Comparison of ENCODE assay signal across 8 cellular contexts in genomic region chr17:39002991-39003715, GRCh38. TPM values are rescaled to one million over a fixed set of nuclear protein-coding genes. Genes with fewer than 3 reads are reported as not detected.
DNase-seq lines count a peak whose midpoint lies in the region; ATAC-seq and TF ChIP-seq lines count a peak whose summit lies in the region.

No MANE protein-coding gene starts in this region.

- DNase-seq in IMR-90 = no peak
- DNase-seq in activated T-helper 2 cell treated with anti-CD3 and anti-CD28 coated beads, Interferon-gamma antibody, Interleukin-2, Interleukin-4, amounts not matched to agents 10 μg/mL and 5 μg/mL and 100 μg/mL, durations not matched to agents 14 hours and 24 hours and 36 hours (ENCODE audit: low spot score) = peak; percentile 28
- peak; percentile 89 for DNase-seq in Right ventricle myocardium inferior (ENCODE audit: missing footprints)
- peak; percentile 24 to 30 for DNase-seq in stimulated activated CD4-positive, alpha-beta T cell treated with anti-CD3 and anti-CD28 coated beads, Interleukin-12 subunit alpha, Interleukin-12 subunit beta, amount 100 ng/mL, for 24 hours (ENCODE audit: low read depth in 2 of 2)
- no peak for DNase-seq in HEK293T (ENCODE audit: extremely low spot score)
- no peak for DNase-seq in HuH-7 (ENCODE audit: low spot score)

- no peak overlapping the region; a peak in 1 of 4 replicates for H4K8ac ChIP-seq in IMR-90 (ENCODE audit: low read depth in 2 of 2, low read length in 2 of 2)

- CTCF ChIA-PET in IMR-90 (lab: Yijun Ruan, JAX) = no interaction called here
- CTCF ChIA-PET in HEK293T (lab: Yijun Ruan, JAX) = no interaction called here

- dilution Hi-C loops in IMR-90 (cut with HindIII; ENCODE audit: low sequenced_read_pairs, unreplicated experiment) = no loop called here

- no peak overlapping the region for H3K14ac ChIP-seq in IMR-90 (replicated peaks; ENCODE audit: low read depth, low read length)

- in situ Hi-C loops in IMR-90 (cut with MboI; ENCODE audit: low sequenced_read_pairs) = no loop called here

- no peaks in the 10 kb centered on the region for H3K36me3 ChIP-seq in IMR-90 (ENCODE audit: control insufficient read depth, insufficient read depth, low read length)

- peak overlapping the region; percentile 75 for H2AFZ ChIP-seq in IMR-90 (replicated peaks; ENCODE audit: low read length, poor library complexity)

- no peak overlapping the region for H2AK9ac ChIP-seq in IMR-90 (replicated peaks; ENCODE audit: low read depth, low read length, poor library complexity)

- H3K4me3 Mint-ChIP-seq in activated T-helper 2 cell treated with anti-CD3 and anti-CD28 coated beads, Interferon-gamma antibody, Interleukin-2, Interleukin-4, amounts not matched to agents 10 μg/mL and 5 μg/mL and 100 μg/mL, durations not matched to agents 14 hours and 24 hours and 36 hours (ENCODE audit: low read depth) = peak overlapping the region; percentile 24

- no TSS peak for BruUV-seq in IMR-90 (replicated peaks; lab: Mats Ljungman, UMichigan)

- H3K9ac ChIP-seq in IMR-90 (ENCODE audit: low read depth, low read length) = no peak overlapping the region

- H2AK5ac ChIP-seq in IMR-90 (ENCODE audit: low read depth, low read length) = no peak overlapping the region

- TF ChIP-seq POLR2A in IMR-90 (IDR thresholded peaks at IDR 0.05; ENCODE audit: low read depth, low read length) (no peak), GM18505 (IDR thresholded peaks at IDR 0.05; ENCODE audit: borderline replicate concordance, extremely low read depth, insufficient read depth, insufficient read length) (no peak)

- H3K9me1 ChIP-seq in IMR-90 (ENCODE audit: insufficient read depth, low read length) = no peaks in the 10 kb centered on the region

- 0 out of 2 replicates have a peak overlapping the region, but pooled peaks have one; percentile 23 for H3K18ac ChIP-seq in IMR-90 (ENCODE audit: low read depth, low read length)

- H3K27me3 ChIP-seq in IMR-90 (ENCODE audit: control insufficient read depth, insufficient read depth, low read length) = peaks cover 12% of the 10 kb centered on the region

- 55% methylated on average over 15 of the region's 16 CpGs; no CpG with 5 or more reads in 1 of the 2 experiments for WGBS in IMR-90 (ENCODE audit: extremely low coverage in 2 of 2, insufficient read length in 1 of 2), 2 experiments

- ATAC-seq in IMR-90 (ENCODE audit: low read depth) = no peak
- ATAC-seq in Right ventricle myocardium inferior = peak; percentile 90
- no peak for ATAC-seq in GM18505 (IDR thresholded peaks at IDR 0.05; ENCODE audit: unreplicated experiment)
- ATAC-seq in SK-N-SH treated with all-trans-retinoic acid at 6 μM for 48 hours = no peak

- peaks cover 6% of the 10 kb centered on the region for H3K4me1 ChIP-seq in IMR-90 (ENCODE audit: control insufficient read depth, insufficient read depth, low read length)

- H3K4me2 ChIP-seq in IMR-90 (ENCODE audit: low read depth, low read length) = no peak overlapping the region

- H3K4ac ChIP-seq in IMR-90 (ENCODE audit: low read depth, low read length) = no peak overlapping the region

- no peak for TF ChIP-seq CTCF in IMR-90 (conservative IDR thresholded peaks at IDR 0.05; ENCODE audit: low read depth, low read length)

- H3K4me3 ChIP-seq in IMR-90 (ENCODE audit: insufficient read depth, low read depth, low read length) = no peak overlapping the region

- no peaks in the 10 kb centered on the region for H3K36me3 Mint-ChIP-seq in activated T-helper 2 cell treated with anti-CD3 and anti-CD28 coated beads, Interferon-gamma antibody, Interleukin-2, Interleukin-4, amounts not matched to agents 10 μg/mL and 5 μg/mL and 100 μg/mL, durations not matched to agents 14 hours and 24 hours and 36 hours (ENCODE audit: low read depth)

- H2BK20ac ChIP-seq in IMR-90 (ENCODE audit: low read depth, low read length) = no peak overlapping the region

- no peak for TF ChIP-seq RAD21 in IMR-90 (IDR thresholded peaks at IDR 0.05; ENCODE audit: low read length)

- peaks cover 6% of the 10 kb centered on the region for H3K27me3 Mint-ChIP-seq in activated T-helper 2 cell treated with anti-CD3 and anti-CD28 coated beads, Interferon-gamma antibody, Interleukin-2, Interleukin-4, amounts not matched to agents 10 μg/mL and 5 μg/mL and 100 μg/mL, durations not matched to agents 14 hours and 24 hours and 36 hours (ENCODE audit: low read depth)

- POLR2A ChIA-PET in IMR-90 (lab: Charles Lee; ENCODE audit: unreplicated experiment) (no interaction called here), HEK293T (lab: Yijun Ruan, JAX) (no interaction called here)

- no peak overlapping the region for H2BK5ac ChIP-seq in IMR-90 (ENCODE audit: low read depth, low read length, poor library complexity, severe bottlenecking)

- peak overlapping the region; percentile 71 for H3K27ac Mint-ChIP-seq in activated T-helper 2 cell treated with anti-CD3 and anti-CD28 coated beads, Interferon-gamma antibody, Interleukin-2, Interleukin-4, amounts not matched to agents 10 μg/mL and 5 μg/mL and 100 μg/mL, durations not matched to agents 14 hours and 24 hours and 36 hours

- H2BK15ac ChIP-seq in IMR-90 (ENCODE audit: low read depth, low read length) = no peak overlapping the region

- no peaks in the 10 kb centered on the region for H4K20me1 ChIP-seq in IMR-90 (ENCODE audit: insufficient read depth, low read length)

- no peaks in the 10 kb centered on the region for H3K79me1 ChIP-seq in IMR-90 (ENCODE audit: low read depth in 1 of 2, low read length in 2 of 2)

- H4K91ac ChIP-seq in IMR-90 (ENCODE audit: insufficient read depth, low read depth, low read length) = no peak overlapping the region

- H3K4me1 Mint-ChIP-seq in activated T-helper 2 cell treated with anti-CD3 and anti-CD28 coated beads, Interferon-gamma antibody, Interleukin-2, Interleukin-4, amounts not matched to agents 10 μg/mL and 5 μg/mL and 100 μg/mL, durations not matched to agents 14 hours and 24 hours and 36 hours (ENCODE audit: low read depth) = peaks cover 22% of the 10 kb centered on the region

- intact Hi-C loops in IMR-90 (cut with micrococcal nuclease) = loop anchor here (5.0 kb wide), 1 partner anchor 39 kb away; no protein-coding TSS in a partner anchor
- intact Hi-C loops in activated T-helper 2 cell treated with anti-CD3 and anti-CD28 coated beads, Interferon-gamma antibody, Interleukin-2, Interleukin-4, amounts not matched to agents 10 μg/mL and 5 μg/mL and 100 μg/mL, durations not matched to agents 14 hours and 24 hours and 36 hours (cut with micrococcal nuclease) = no loop called here
- intact Hi-C loops in Right ventricle myocardium inferior (cut with DNase I) = loop anchor here (5.0 kb wide), 1 partner anchor 54 kb away; no protein-coding TSS in a partner anchor

- no peak overlapping the region for H3K23ac ChIP-seq in IMR-90 (ENCODE audit: low read depth, low read length)

- H3K27ac ChIP-seq in IMR-90 (ENCODE audit: insufficient read depth, low read length) = no peak overlapping the region

- no peak overlapping the region for H3K56ac ChIP-seq in IMR-90 (ENCODE audit: extremely low read depth, insufficient read depth, low read length)

- no peak overlapping the region for H2BK120ac ChIP-seq in IMR-90 (ENCODE audit: low read depth, low read length)

- peaks cover 6% of the 10 kb centered on the region for H3K9me3 Mint-ChIP-seq in activated T-helper 2 cell treated with anti-CD3 and anti-CD28 coated beads, Interferon-gamma antibody, Interleukin-2, Interleukin-4, amounts not matched to agents 10 μg/mL and 5 μg/mL and 100 μg/mL, durations not matched to agents 14 hours and 24 hours and 36 hours

- no peaks in the 10 kb centered on the region; the same call in 1 of the 2 replicates for H3K9me3 ChIP-seq in IMR-90 (ENCODE audit: control insufficient read depth, insufficient read depth, low read length)

- no peak overlapping the region for H4K5ac ChIP-seq in IMR-90 (ENCODE audit: low read depth, low read length)

TF ChIP-seq in IMR-90, 13 proteins besides CTCF, POLR2A, EP300 and RAD21 (continues in another document):
- no peak for TF ChIP-seq MXI1 (IDR thresholded peaks at IDR 0.05; ENCODE audit: borderline replicate concordance, low read depth, low read length)
- TF ChIP-seq SMC3 (IDR thresholded peaks at IDR 0.05; ENCODE audit: low read depth, low read length) = no peak
- no peak for TF ChIP-seq CEBPB (IDR thresholded peaks at IDR 0.05; ENCODE audit: low read depth, low read length)
- no peak for TF ChIP-seq MAZ (IDR thresholded peaks at IDR 0.05; ENCODE audit: borderline replicate concordance, low read depth, low read length)
- TF ChIP-seq CHD1 (IDR thresholded peaks at IDR 0.05; ENCODE audit: low read depth, low read length) = no peak
- TF ChIP-seq FOS (IDR thresholded peaks at IDR 0.05; ENCODE audit: low read depth, low read length) = no peak
- TF ChIP-seq NFE2L2 (IDR thresholded peaks at IDR 0.05; ENCODE audit: low read depth, low read length) = no peak

TF ChIP-seq in HEK293T, 16 proteins besides CTCF, POLR2A, EP300 and RAD21 (continues in another document):
- TF ChIP-seq BHLHE40 (IDR thresholded peaks at IDR 0.05; ENCODE audit: borderline replicate concordance) = no peak
- TF ChIP-seq SUZ12 (IDR thresholded peaks at IDR 0.05) = no peak
- no peak for TF ChIP-seq CTBP1 (IDR thresholded peaks at IDR 0.05; ENCODE audit: borderline replicate concordance)

TF ChIP-seq in SK-N-SH treated with all-trans-retinoic acid at 6 μM for 48 hours, 23 proteins besides CTCF, POLR2A, EP300 and RAD21:
- TF ChIP-seq ZFP3 (CRISPR knock-in tag; IDR thresholded peaks at IDR 0.05) (no peak), ESRRG (CRISPR knock-in tag; IDR thresholded peaks at IDR 0.05) (no peak)
TF ChIP-seq in SK-N-SH treated with all-trans-retinoic acid at 6 μM for 48 hours: peak in this region for 0.

RNA-seq across cellular contexts. Expression of gene FBXO47, which starts 36.0 kb away (rescaled TPM):
- total RNA-seq in IMR-90 (2012; rRNA removed) (under 0.01 TPM in 1 of 2 replicates, not detected in the other), Right ventricle myocardium inferior (not detected)
- not detected in 2 replicates for polyA plus RNA-seq in IMR-90 (2012; rRNA removed)
- not detected in 2 replicates for polyA plus RNA-seq in IMR-90 (2012; cell fraction: cytosol; rRNA removed)
- polyA plus RNA-seq in IMR-90 (2012; cell fraction: nucleus; rRNA removed; ENCODE audit: low replicate concordance) = not detected in 2 replicates
- total RNA-seq in activated T-helper 2 cell treated with anti-CD3 and anti-CD28 coated beads, Interferon-gamma antibody, Interleukin-2, Interleukin-4, amounts not matched to agents 10 μg/mL and 5 μg/mL and 100 μg/mL, durations not matched to agents 14 hours and 24 hours and 36 hours = not detected in 2 replicates

Comparison
In these comparisons a context has a peak if more than half of its experiments do, and no peak if none do; other contexts are left out.
1. DNase-seq: peak in activated T-helper 2 cell treated with anti-CD3 and anti-CD28 coated beads, Interferon-gamma antibody, Interleukin-2, Interleukin-4, amounts not matched to agents 10 μg/mL and 5 μg/mL and 100 μg/mL, durations not matched to agents 14 hours and 24 hours and 36 hours (single experiment), Right ventricle myocardium inferior (single experiment) and stimulated activated CD4-positive, alpha-beta T cell treated with anti-CD3 and anti-CD28 coated beads, Interleukin-12 subunit alpha, Interleukin-12 subunit beta, amount 100 ng/mL, for 24 hours (2 of 2); none in IMR-90 (single experiment), HEK293T (single experiment) and HuH-7 (single experiment).